ENCODE assay signal across 25 cellular contexts in the genomic region with DNA sequence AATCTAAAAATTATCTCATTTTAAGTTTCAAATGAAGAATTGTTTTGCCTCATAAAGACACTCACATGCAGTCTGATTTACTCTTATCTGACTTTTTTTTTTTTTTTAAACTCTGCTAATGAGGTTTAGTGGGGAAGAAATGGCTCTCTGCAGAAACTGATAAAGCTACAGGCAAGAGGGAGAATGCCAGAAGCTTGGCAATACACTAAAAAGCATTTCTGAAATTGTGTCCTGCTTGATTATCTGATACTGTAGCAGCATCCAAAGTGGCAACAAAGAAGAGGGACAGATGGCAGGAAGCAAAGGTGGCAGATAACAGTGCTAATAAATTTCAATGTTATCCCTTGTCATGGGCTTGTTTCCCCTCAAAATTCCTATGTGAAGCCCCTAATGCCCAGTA.
"Had no signal": no experiment of that assay in that cellular context is flagged by ENCODE, and none has a peak within 500 bp of the region (broad histone marks: within the 10 kb centered on the region; RNA-seq: fewer than 3 reads in every experiment).

No MANE protein-coding gene starts in this region.

- H3K9me3 Mint-ChIP-seq: activated T-cell treated with anti-CD3 and anti-CD28 coated beads, Interleukin-2, amount 50 U/mL, for 72 hours; nephron had no signal

- H3K4me1 Mint-ChIP-seq: activated B cell treated with CpG ODN at 0.5 μM for 24 hours; activated CD4-positive, alpha-beta T cell treated with anti-CD3 and anti-CD28 coated beads for 36 hours; activated CD8-positive, alpha-beta memory T cell treated with anti-CD3 and anti-CD28 coated beads, Interleukin-2, amount 10 ng/mL, durations not matched to agents 7 days and 5 days; central memory CD8-positive, alpha-beta T cell; nephron had no signal

- H3K4me3 Mint-ChIP-seq: activated B cell treated with CpG ODN at 0.5 μM for 24 hours; activated CD4-positive, alpha-beta T cell treated with anti-CD3 and anti-CD28 coated beads for 36 hours; activated CD8-positive, alpha-beta memory T cell treated with anti-CD3 and anti-CD28 coated beads, Interleukin-2, amount 10 ng/mL, durations not matched to agents 7 days and 5 days; activated CD8-positive, alpha-beta T cell treated with anti-CD3 and anti-CD28 coated beads, Interleukin-2, amount 10 ng/mL, durations not matched to agents 7 days and 5 days; activated naive CD8-positive, alpha-beta T cell; activated T-cell treated with anti-CD3 and anti-CD28 coated beads, Interleukin-2, amount 50 U/mL, for 72 hours; central memory CD8-positive, alpha-beta T cell; nephron; T-helper 1 cell treated with Interleukin-12 subunit alpha and Interleukin-12 subunit beta and Interleukin-4 antibody, amounts not matched to agents 30 μg/mL and 1 μg/mL, for 36 hours had no signal

- DNase-seq: activated B cell treated with CpG ODN at 0.5 μM for 24 hours; activated CD4-positive, alpha-beta T cell treated with anti-CD3 and anti-CD28 coated beads for 36 hours; activated CD8-positive, alpha-beta memory T cell treated with anti-CD3 and anti-CD28 coated beads, Interleukin-2, amount 10 ng/mL, durations not matched to agents 7 days and 5 days; activated CD8-positive, alpha-beta T cell treated with anti-CD3 and anti-CD28 coated beads, Interleukin-2, amount 10 ng/mL, durations not matched to agents 7 days and 5 days; activated naive CD4-positive, alpha-beta T cell treated with Interleukin-2 at 50 U/mL for 16 hours; activated T-cell treated with anti-CD3 and anti-CD28 coated beads, Interleukin-2, amount 50 U/mL, for 72 hours; anterior cingulate cortex; colonic mucosa; effector CD8-positive, alpha-beta T cell; esophagus squamous epithelium; foreskin melanocyte; left lung; lower lobe of right lung; mesenchymal stem cell; right lobe of liver; stimulated activated CD4-positive, alpha-beta T cell treated with anti-CD3 and anti-CD28 coated beads, Interleukin-2, amount 100 ng/mL, for 48 hours; stimulated activated naive CD4-positive, alpha-beta T cell treated with Interleukin-2 at 50 U/mL for 16 hours; T-helper 9 cell; testis; transverse colon had no signal

- ATAC-seq: activated CD4-positive, alpha-beta T cell treated with anti-CD3 and anti-CD28 coated beads for 36 hours; activated CD8-positive, alpha-beta memory T cell treated with anti-CD3 and anti-CD28 coated beads, Interleukin-2, amount 10 ng/mL, durations not matched to agents 7 days and 5 days; activated CD8-positive, alpha-beta T cell treated with anti-CD3 and anti-CD28 coated beads, Interleukin-2, amount 10 ng/mL, durations not matched to agents 7 days and 5 days; activated T-cell treated with anti-CD3 and anti-CD28 coated beads, Interleukin-2, amount 50 U/mL, for 72 hours; left lung; lower lobe of right lung; right lobe of liver had no signal

- H3K27ac Mint-ChIP-seq: activated B cell treated with CpG ODN at 0.5 μM for 24 hours; activated CD4-positive, alpha-beta T cell treated with anti-CD3 and anti-CD28 coated beads for 36 hours; activated CD8-positive, alpha-beta memory T cell treated with anti-CD3 and anti-CD28 coated beads, Interleukin-2, amount 10 ng/mL, durations not matched to agents 7 days and 5 days; activated CD8-positive, alpha-beta T cell treated with anti-CD3 and anti-CD28 coated beads, Interleukin-2, amount 10 ng/mL, durations not matched to agents 7 days and 5 days; activated naive CD8-positive, alpha-beta T cell; activated T-cell treated with anti-CD3 and anti-CD28 coated beads, Interleukin-2, amount 50 U/mL, for 72 hours; nephron; progenitor cell of endocrine pancreas; T-helper 1 cell treated with Interleukin-12 subunit alpha and Interleukin-12 subunit beta and Interleukin-4 antibody, amounts not matched to agents 30 μg/mL and 1 μg/mL, for 36 hours had no signal

- H3K27me3 Mint-ChIP-seq: activated B cell treated with CpG ODN at 0.5 μM for 24 hours; activated CD4-positive, alpha-beta T cell treated with anti-CD3 and anti-CD28 coated beads for 36 hours; activated CD8-positive, alpha-beta memory T cell treated with anti-CD3 and anti-CD28 coated beads, Interleukin-2, amount 10 ng/mL, durations not matched to agents 7 days and 5 days; activated naive CD8-positive, alpha-beta T cell; central memory CD8-positive, alpha-beta T cell; progenitor cell of endocrine pancreas had no signal
